In the genomic region with DNA sequence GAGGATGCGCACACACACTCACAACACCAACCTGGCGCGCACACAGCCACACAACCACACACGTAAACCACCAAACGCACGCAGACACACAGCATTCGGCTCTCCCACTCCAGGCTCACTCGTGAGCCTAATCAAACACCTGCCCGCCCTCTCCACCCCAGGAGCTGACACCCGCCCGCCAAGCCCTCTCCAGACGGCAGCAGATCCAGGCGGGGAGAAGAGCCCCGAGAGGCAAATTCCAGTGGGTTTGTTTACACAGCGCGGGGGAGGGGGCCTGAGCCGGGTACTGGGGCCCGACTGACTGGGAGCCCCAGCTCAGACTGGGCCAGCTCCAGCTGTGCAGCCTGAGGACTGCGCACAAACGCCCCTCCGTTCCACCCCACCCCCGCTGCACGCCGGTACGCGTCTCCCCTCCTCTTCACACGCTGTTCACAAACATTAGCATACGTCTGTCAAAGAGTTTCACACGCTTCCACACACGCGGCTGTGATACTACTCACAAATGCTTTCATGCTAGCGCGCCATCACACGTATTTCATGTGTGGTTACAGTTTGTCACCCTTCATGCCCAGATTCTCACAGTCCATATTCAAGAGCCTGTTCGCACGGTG, we compare ENCODE assay signal across 6 cellular contexts. TPM values are rescaled to one million over a fixed set of nuclear protein-coding genes. Genes with fewer than 3 reads are reported as not detected.
DNase-seq lines count a peak whose midpoint lies in the region; ATAC-seq, FAIRE-seq and TF ChIP-seq lines count a peak whose summit lies in the region.

No MANE protein-coding gene starts in this region.

- no peak overlapping the region for H3K27ac Mint-ChIP-seq in activated CD8-positive, alpha-beta memory T cell treated with anti-CD3 and anti-CD28 coated beads, Interleukin-2, amount 10 ng/mL, durations not matched to agents 7 days and 5 days

- H3K4me3 Mint-ChIP-seq in activated CD8-positive, alpha-beta memory T cell treated with anti-CD3 and anti-CD28 coated beads, Interleukin-2, amount 10 ng/mL, durations not matched to agents 7 days and 5 days: peak overlapping the region; percentile 64

- CTCF ChIA-PET in activated CD8-positive, alpha-beta memory T cell treated with anti-CD3 and anti-CD28 coated beads, Interleukin-2, amount 10 ng/mL, durations not matched to agents 7 days and 5 days (lab: Charles Lee): interaction anchor here (2.0 kb wide), 1 partner anchor 40 kb away, joined by 4 read pairs; no protein-coding TSS in a partner anchor

- intact Hi-C loops in left ventricle myocardium inferior (cut with micrococcal nuclease): loop anchor here (5.0 kb wide), 1 partner anchor 34 kb away; no protein-coding TSS in a partner anchor

- H3K27me3 Mint-ChIP-seq in activated CD8-positive, alpha-beta memory T cell treated with anti-CD3 and anti-CD28 coated beads, Interleukin-2, amount 10 ng/mL, durations not matched to agents 7 days and 5 days: peaks cover 67% of the 10 kb centered on the region

- H3K9me3 ChIP-seq in left ventricle myocardium inferior (replicated peaks): no peaks in the 10 kb centered on the region

- no peaks in the 10 kb centered on the region for H3K9me3 Mint-ChIP-seq in activated CD8-positive, alpha-beta memory T cell treated with anti-CD3 and anti-CD28 coated beads, Interleukin-2, amount 10 ng/mL, durations not matched to agents 7 days and 5 days (ENCODE audit: low read depth)

- FAIRE-seq in H54 (lab: Jason Lieb, UNC): no peak

- peaks cover 76% of the 10 kb centered on the region for H3K4me1 ChIP-seq in left ventricle myocardium inferior

- no peaks in the 10 kb centered on the region for H3K36me3 Mint-ChIP-seq in activated CD8-positive, alpha-beta memory T cell treated with anti-CD3 and anti-CD28 coated beads, Interleukin-2, amount 10 ng/mL, durations not matched to agents 7 days and 5 days

- no peak for TF ChIP-seq POLR2A in H54 (IDR thresholded peaks at IDR 0.05; ENCODE audit: low read depth, low read length)

- no peaks in the 10 kb centered on the region for H3K27me3 ChIP-seq in left ventricle myocardium inferior (ENCODE audit: low read depth)

- peak; percentile 34 for ATAC-seq in activated CD8-positive, alpha-beta memory T cell treated with anti-CD3 and anti-CD28 coated beads, Interleukin-2, amount 10 ng/mL, durations not matched to agents 7 days and 5 days
- no peak for ATAC-seq in HG02970 (IDR thresholded peaks at IDR 0.05; ENCODE audit: low FRiP score, unreplicated experiment)

- peaks cover 6% of the 10 kb centered on the region for H3K36me3 ChIP-seq in left ventricle myocardium inferior

- DNase-seq in LoVo (ENCODE audit: low spot score): peak; percentile 19
- no peak for DNase-seq in activated CD8-positive, alpha-beta memory T cell treated with anti-CD3 and anti-CD28 coated beads, Interleukin-2, amount 10 ng/mL, durations not matched to agents 7 days and 5 days
- peak; percentile 29 for DNase-seq in left ventricle myocardium inferior
- peak; percentile 23 for DNase-seq in stimulated activated CD4-positive, alpha-beta T cell treated with anti-CD3 and anti-CD28 coated beads, Interleukin-2, amount 100 ng/mL, for 4 hours (ENCODE audit: low read depth)
- no peak for DNase-seq in H54 (ENCODE audit: insufficient read length, low spot score)

- H3K27ac ChIP-seq in left ventricle myocardium inferior (replicated peaks): peak overlapping the region; percentile 95

- peaks cover 25% of the 10 kb centered on the region for H3K4me1 Mint-ChIP-seq in activated CD8-positive, alpha-beta memory T cell treated with anti-CD3 and anti-CD28 coated beads, Interleukin-2, amount 10 ng/mL, durations not matched to agents 7 days and 5 days

- no peak for TF ChIP-seq CTCF in left ventricle myocardium inferior (IDR thresholded peaks at IDR 0.05; ENCODE audit: borderline replicate concordance)

- peak overlapping the region; percentile 87 for H3K4me3 ChIP-seq in left ventricle myocardium inferior

RNA-seq across cellular contexts. Expression of a gene that starts 1.1 kb away (rescaled TPM):
- not detected for total RNA-seq in activated CD8-positive, alpha-beta memory T cell treated with anti-CD3 and anti-CD28 coated beads, Interleukin-2, amount 10 ng/mL, durations not matched to agents 7 days and 5 days
- total RNA-seq in left ventricle myocardium inferior: 42.9 TPM

RNA-seq across cellular contexts. Expression of a gene that starts 9.1 kb away (rescaled TPM):
- total RNA-seq in activated CD8-positive, alpha-beta memory T cell treated with anti-CD3 and anti-CD28 coated beads, Interleukin-2, amount 10 ng/mL, durations not matched to agents 7 days and 5 days: 10 to 100 TPM; 39.8 to 41.2 TPM
- 8.2 TPM for total RNA-seq in left ventricle myocardium inferior

RNA-seq across cellular contexts. Expression of a gene that starts 13.7 kb away (rescaled TPM):
- 10 to 100 TPM; 54.2 to 57.0 TPM for total RNA-seq in activated CD8-positive, alpha-beta memory T cell treated with anti-CD3 and anti-CD28 coated beads, Interleukin-2, amount 10 ng/mL, durations not matched to agents 7 days and 5 days
- 54.5 TPM for total RNA-seq in left ventricle myocardium inferior

RNA-seq across cellular contexts. Expression of a gene that starts 46.5 kb away (rescaled TPM):
- 100 to 1,000 TPM; 166 to 177 TPM for total RNA-seq in activated CD8-positive, alpha-beta memory T cell treated with anti-CD3 and anti-CD28 coated beads, Interleukin-2, amount 10 ng/mL, durations not matched to agents 7 days and 5 days
- total RNA-seq in left ventricle myocardium inferior: 113 TPM

RNA-seq across cellular contexts. Expression of a gene that starts 47.0 kb away (rescaled TPM):
- total RNA-seq in activated CD8-positive, alpha-beta memory T cell treated with anti-CD3 and anti-CD28 coated beads, Interleukin-2, amount 10 ng/mL, durations not matched to agents 7 days and 5 days: 10 to 100 TPM; 11.2 to 16.1 TPM
- 0.11 TPM for total RNA-seq in left ventricle myocardium inferior

Comparison
In these comparisons a context has a peak if more than half of its experiments do, and no peak if none do; other contexts are left out.
1. DNase-seq: peak in LoVo (single experiment), left ventricle myocardium inferior (single experiment) and stimulated activated CD4-positive, alpha-beta T cell treated with anti-CD3 and anti-CD28 coated beads, Interleukin-2, amount 100 ng/mL, for 4 hours (single experiment); none in activated CD8-positive, alpha-beta memory T cell treated with anti-CD3 and anti-CD28 coated beads, Interleukin-2, amount 10 ng/mL, durations not matched to agents 7 days and 5 days (single experiment) and H54 (single experiment).
2. RNA of a gene that starts 1.1 kb away (total RNA-seq): 42.9 TPM in left ventricle myocardium inferior (single experiment); not detected in activated CD8-positive, alpha-beta memory T cell treated with anti-CD3 and anti-CD28 coated beads, Interleukin-2, amount 10 ng/mL, durations not matched to agents 7 days and 5 days; every median in the first group is over 10 times any median in the second.